ENCODE assay signal across 7 cellular contexts in the genomic region with DNA sequence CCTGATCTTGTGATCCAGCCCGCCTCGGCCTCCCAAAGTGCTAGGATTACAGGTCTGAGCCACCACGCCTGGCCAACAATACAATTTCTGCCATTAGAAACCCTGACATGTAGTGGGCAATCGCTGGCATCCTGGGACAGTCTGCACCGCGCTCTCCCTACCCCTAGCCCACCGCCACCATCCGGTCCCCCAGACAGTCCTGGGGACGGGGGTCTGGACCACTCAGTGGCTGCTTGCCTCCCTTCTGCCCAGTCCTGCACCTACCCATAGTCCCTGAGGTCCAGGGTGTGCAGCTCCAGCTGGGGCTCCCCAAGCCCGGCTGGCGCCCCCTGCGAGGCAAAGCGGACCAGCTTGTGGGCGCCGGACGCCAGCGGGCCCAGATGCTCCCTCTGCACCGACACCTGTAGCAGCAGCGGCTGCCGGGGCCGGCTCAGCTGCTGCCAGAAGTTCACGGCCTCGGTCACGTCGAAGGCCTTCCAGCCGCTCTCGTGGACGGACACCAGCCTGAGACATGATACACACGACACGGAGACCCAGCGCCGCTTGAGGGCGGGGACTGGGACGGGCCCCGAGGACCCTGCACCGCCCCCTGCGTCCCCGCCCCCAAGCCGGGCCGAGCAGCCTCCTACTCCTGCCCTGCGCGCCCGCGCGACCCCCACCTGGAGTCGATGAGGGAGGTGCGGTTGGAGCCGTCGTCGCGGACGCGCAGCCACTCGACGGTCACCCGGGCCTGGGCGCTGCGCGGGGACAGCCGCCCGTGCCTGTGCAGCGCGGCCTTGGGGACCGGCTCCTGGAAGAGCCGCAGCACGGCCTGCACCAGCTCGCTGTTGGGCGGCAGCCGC. TPM values are rescaled to one million over a fixed set of nuclear protein-coding genes. Genes with fewer than 3 reads are reported as not detected.
DNase-seq lines count a peak whose midpoint lies in the region; ATAC-seq, FAIRE-seq and TF ChIP-seq lines count a peak whose summit lies in the region.
"Not testable (repeated sequence)": the region's sequence is repeated elsewhere in the genome, so short reads cannot be mapped to it uniquely, and the experiment has no call there.

No MANE protein-coding gene starts in this region.

- not testable (repeated sequence) for H3K36me3 ChIP-seq in HUES48 (ENCODE audit: control insufficient read depth, insufficient read depth, low read length); body of pancreas (replicated peaks in 1 of 2; ENCODE audit: insufficient read depth in 1 of 2, low read depth in 2 of 2); iPS-20b (ENCODE audit: insufficient read depth, low read depth, low read length); lower lobe of right lung; pancreas

- DNase-seq in body of pancreas (peak in 1 of 4 donors; percentile 28), glutamatergic neuron (peak; percentile 39), pancreas (peak in 1 of 6 donors; percentile 40)
- not testable (repeated sequence) for DNase-seq in lower lobe of right lung; stimulated activated naive CD8-positive, alpha-beta T cell treated with anti-CD3 and anti-CD28 coated beads, Interleukin-15, amount 100 ng/mL, for 72 hours

- not testable (repeated sequence) for H3K27ac ChIP-seq in HUES48 (ENCODE audit: low read depth, low read length); body of pancreas; iPS-20b (ENCODE audit: low read length); lower lobe of right lung; pancreas

- H3K4me3 Mint-ChIP-seq in glutamatergic neuron (ENCODE audit: unreplicated experiment); stimulated activated naive CD8-positive, alpha-beta T cell treated with anti-CD3 and anti-CD28 coated beads, Interleukin-15, amount 100 ng/mL, for 72 hours: not testable (repeated sequence)

- not testable (repeated sequence) for H3K36me3 Mint-ChIP-seq in glutamatergic neuron (ENCODE audit: unreplicated experiment)

- H3K27me3 ChIP-seq in HUES48 (ENCODE audit: control insufficient read depth, insufficient read depth, low read length); body of pancreas; lower lobe of right lung (ENCODE audit: low read depth); pancreas: not testable (repeated sequence)
- peaks cover 35% of the 10 kb centered on the region for H3K27me3 ChIP-seq in iPS-20b (ENCODE audit: insufficient read depth, low read length)

- intact Hi-C loops in body of pancreas (cut with DNase I); lower lobe of right lung (cut with DNase I); pancreas (cut with DNase I): not testable (repeated sequence)

- H3K4me3 ChIP-seq in HUES48 (ENCODE audit: low read depth, low read length), result peak overlapping the region; percentile 55
- not testable (repeated sequence) for H3K4me3 ChIP-seq in body of pancreas, lower lobe of right lung
- H3K4me3 ChIP-seq in iPS-20b (ENCODE audit: low read length), result peak overlapping the region; percentile 57; the same call in 1 of the 2 replicates
- peak overlapping the region in 1 of 4 donors; percentile 13 for H3K4me3 ChIP-seq in pancreas

- not testable (repeated sequence) for H3K9me3 ChIP-seq in HUES48 (ENCODE audit: control insufficient read depth, insufficient read depth, low read length); body of pancreas; iPS-20b (ENCODE audit: insufficient read depth, low read depth, low read length); lower lobe of right lung; pancreas

- H3K4me1 ChIP-seq in HUES48 (ENCODE audit: control insufficient read depth, insufficient read depth, low read length) (peaks cover 22% of the 10 kb centered on the region), lower lobe of right lung (peaks cover 16% of the 10 kb centered on the region)
- H3K4me1 ChIP-seq in body of pancreas; iPS-20b (ENCODE audit: insufficient read depth, low read length); pancreas: not testable (repeated sequence)

- 66 to 95% methylated on average over 9 to 15 of the region's 69 CpGs for WGBS in body of pancreas, 2 donors
- WGBS in pancreas, 2 donors, result 44 to 60% methylated on average over 29 to 64 of the region's 69 CpGs

- TF ChIP-seq CTCF in body of pancreas (IDR thresholded peaks at IDR 0.05); glutamatergic neuron (IDR thresholded peaks at IDR 0.05; ENCODE audit: partially characterized antibody, unreplicated experiment); lower lobe of right lung (IDR thresholded peaks at IDR 0.05); pancreas (IDR thresholded peaks at IDR 0.05): not testable (repeated sequence)

- not testable (repeated sequence) for H3K9me3 Mint-ChIP-seq in glutamatergic neuron (ENCODE audit: unreplicated experiment); stimulated activated naive CD8-positive, alpha-beta T cell treated with anti-CD3 and anti-CD28 coated beads, Interleukin-15, amount 100 ng/mL, for 72 hours

- not testable (repeated sequence) for H3K27ac Mint-ChIP-seq in glutamatergic neuron (ENCODE audit: unreplicated experiment); stimulated activated naive CD8-positive, alpha-beta T cell treated with anti-CD3 and anti-CD28 coated beads, Interleukin-15, amount 100 ng/mL, for 72 hours

- not testable (repeated sequence) for FAIRE-seq in pancreas (lab: Jason Lieb, UNC)

- not testable (repeated sequence) for TF ChIP-seq POLR2A in body of pancreas (IDR thresholded peaks at IDR 0.05)

- not testable (repeated sequence) for H3K4me1 Mint-ChIP-seq in glutamatergic neuron (ENCODE audit: low read depth, unreplicated experiment); stimulated activated naive CD8-positive, alpha-beta T cell treated with anti-CD3 and anti-CD28 coated beads, Interleukin-15, amount 100 ng/mL, for 72 hours

- H3K9ac ChIP-seq in HUES48 (ENCODE audit: low read depth, low read length); iPS-20b (ENCODE audit: low read depth, low read length): not testable (repeated sequence)

- ATAC-seq in body of pancreas (peak; percentile 67), lower lobe of right lung (peak; percentile 29 to 41), pancreas (peak; percentile 62 to 87 (median 82))
- ATAC-seq in stimulated activated naive CD8-positive, alpha-beta T cell treated with anti-CD3 and anti-CD28 coated beads, Interleukin-15, amount 100 ng/mL, for 72 hours, result peak; percentile 55

- not testable (repeated sequence) for H3K27me3 Mint-ChIP-seq in glutamatergic neuron (ENCODE audit: unreplicated experiment); stimulated activated naive CD8-positive, alpha-beta T cell treated with anti-CD3 and anti-CD28 coated beads, Interleukin-15, amount 100 ng/mL, for 72 hours

RNA-seq across cellular contexts. Expression of gene LEFTY2, which starts 1.7 kb away (rescaled TPM):
- total RNA-seq in body of pancreas, result 1 to 10 TPM in 1 of 2 donors, under 1 TPM in 1; 0.99 to 8.0 TPM
- total RNA-seq in glutamatergic neuron (ENCODE audit: unreplicated experiment), result 5.0 TPM
- 1.2 TPM for total RNA-seq in lower lobe of right lung
- total RNA-seq in pancreas, result 10 to 100 TPM in 1 of 6 donors, under 1 TPM in 1, not detected in 4; 0.09 to 16.3 TPM
- 1 to 10 TPM in 1 of 2 donors, under 1 TPM in 1; 0.07 to 1.4 TPM for polyA plus RNA-seq in pancreas

RNA-seq across cellular contexts. Expression of gene PYCR2, which starts 15.3 kb away (rescaled TPM):
- total RNA-seq in body of pancreas (10 to 100 TPM; 34.2 to 52.4 TPM), glutamatergic neuron (ENCODE audit: unreplicated experiment) (36.6 TPM), lower lobe of right lung (73.2 TPM), pancreas (10 to 100 TPM; 21.3 to 38.4 (median 30.5) TPM)
- 10 to 100 TPM; 69.2 to 88.9 TPM for polyA plus RNA-seq in pancreas

RNA-seq across cellular contexts. Expression of gene LEFTY1, which starts 50.4 kb away (rescaled TPM):
- total RNA-seq in body of pancreas (100 to 1,000 TPM; 138 to 153 TPM), glutamatergic neuron (ENCODE audit: unreplicated experiment) (2.3 TPM), lower lobe of right lung (not detected), pancreas (100 to 1,000 TPM in 1 of 6 donors, 10 to 100 TPM in 4, 1 to 10 TPM in 1; 4.1 to 146 (median 55.9) TPM)
- polyA plus RNA-seq in pancreas, result 10 to 100 TPM in 1 of 2 donors, 1 to 10 TPM in 1; 8.4 to 57.6 TPM

RNA-seq across cellular contexts. Expression of gene TMEM63A, which starts 57.1 kb away (rescaled TPM):
- total RNA-seq in body of pancreas (100 to 1,000 TPM; 129 to 217 TPM), glutamatergic neuron (ENCODE audit: unreplicated experiment) (1.1 TPM), lower lobe of right lung (141 TPM), pancreas (100 to 1,000 TPM in 1 of 6 donors, 10 to 100 TPM in 5; 56.3 to 124 (median 76.4) TPM)
- polyA plus RNA-seq in pancreas, result 100 to 1,000 TPM in 1 of 2 donors, 10 to 100 TPM in 1; 88.9 to 185 TPM

RNA-seq across cellular contexts. Expression of gene SDE2, which starts 59.8 kb away (rescaled TPM):
- total RNA-seq in body of pancreas, result 10 to 100 TPM; 11.9 to 13.7 TPM
- 19.6 TPM for total RNA-seq in glutamatergic neuron (ENCODE audit: unreplicated experiment)
- 18.4 TPM for total RNA-seq in lower lobe of right lung
- 10 to 100 TPM in 1 of 6 donors, 1 to 10 TPM in 5; 6.8 to 12.4 (median 9.4) TPM for total RNA-seq in pancreas
- polyA plus RNA-seq in pancreas, result 1 to 10 TPM; 3.3 to 6.6 TPM
